ENCODE assay signal across 8 cellular contexts in genomic region chr1:165717918-165718515, GRCh38. TPM values are rescaled to one million over a fixed set of nuclear protein-coding genes. Genes with fewer than 3 reads are reported as not detected.
A peak's percentile ranks its signal among the peaks of the same experiment; 100 is the strongest.
DNase-seq lines count a peak whose midpoint lies in the region; ATAC-seq and TF ChIP-seq lines count a peak whose summit lies in the region.

No MANE protein-coding gene starts in this region.

- no peaks in the 10 kb centered on the region for H3K36me3 Mint-ChIP-seq in activated T-helper 1 cell treated with anti-CD3 and anti-CD28 coated beads, Interleukin-12 subunit alpha, Interleukin-12 subunit beta, Interleukin-2, Interleukin-4 antibody, amounts not matched to agents 30 ng/mL and 10 ng/mL and 1 ng/mL, durations not matched to agents 14 hours and 24 hours and 36 hours (ENCODE audit: low read depth)

- H3K4me1 ChIP-seq in cardiac muscle cell (ENCODE audit: low read depth) (no peaks in the 10 kb centered on the region), gastrocnemius medialis (no peaks in the 10 kb centered on the region), sigmoid colon (no peaks in the 10 kb centered on the region)

- WGBS in sigmoid colon, 2 donors = 26 to 30% methylated on average over 4 of the region's 4 CpGs

- no peaks in the 10 kb centered on the region for H3K9me3 Mint-ChIP-seq in activated T-helper 1 cell treated with anti-CD3 and anti-CD28 coated beads, Interleukin-12 subunit alpha, Interleukin-12 subunit beta, Interleukin-2, Interleukin-4 antibody, amounts not matched to agents 30 ng/mL and 10 ng/mL and 1 ng/mL, durations not matched to agents 14 hours and 24 hours and 36 hours

- H3K27ac ChIP-seq in cardiac muscle cell (no peak overlapping the region), gastrocnemius medialis (no peak overlapping the region), sigmoid colon (no peak overlapping the region)

- no peak for TF ChIP-seq EP300 in sigmoid colon (IDR thresholded peaks at IDR 0.05)

- H3K4me3 Mint-ChIP-seq in activated T-helper 1 cell treated with anti-CD3 and anti-CD28 coated beads, Interleukin-12 subunit alpha, Interleukin-12 subunit beta, Interleukin-2, Interleukin-4 antibody, amounts not matched to agents 30 ng/mL and 10 ng/mL and 1 ng/mL, durations not matched to agents 14 hours and 24 hours and 36 hours = no peak overlapping the region

- intact Hi-C loops in Right ventricle myocardium inferior (cut with DNase I) (loop anchor here (2.0 kb wide), 1 partner anchor 197 kb away; no protein-coding TSS in a partner anchor), head of caudate nucleus (cut with DNase I) (loop anchor here (5.0 kb wide), 1 partner anchor 194 kb away; no protein-coding TSS in a partner anchor), gastrocnemius medialis (cut with DNase I; ENCODE audit: low total_unique reads) (loop anchor here (1.0 kb wide), 1 partner anchor 196 kb away; no protein-coding TSS in a partner anchor), sigmoid colon (cut with DNase I) (no loop called here)
- intact Hi-C loops in activated T-helper 1 cell treated with anti-CD3 and anti-CD28 coated beads, Interleukin-12 subunit alpha, Interleukin-12 subunit beta, Interleukin-2, Interleukin-4 antibody, amounts not matched to agents 30 ng/mL and 10 ng/mL and 1 ng/mL, durations not matched to agents 14 hours and 24 hours and 36 hours (cut with micrococcal nuclease) = loop anchor here (1.0 to 5.0 kb wide), 2 partner anchors 196 to 759 kb away; no protein-coding TSS in a partner anchor

- in situ Hi-C loops in gastrocnemius medialis (cut with MboI; ENCODE audit: low sequenced_read_pairs in 4 of 4) = loop anchor here in 2 of 4 donors (5.0 to 10.0 kb wide), 2 partner anchors 194 to 197 kb away; no protein-coding TSS in a partner anchor

- ATAC-seq in Right ventricle myocardium inferior (no peak), HG02885 (IDR thresholded peaks at IDR 0.05; ENCODE audit: poor library complexity, unreplicated experiment) (peak; percentile 67), gastrocnemius medialis (no peak)

- H3K9me3 ChIP-seq in cardiac muscle cell (ENCODE audit: low read depth) (no peaks in the 10 kb centered on the region), gastrocnemius medialis (no peaks in the 10 kb centered on the region), sigmoid colon (no peaks in the 10 kb centered on the region)

- peak; percentile 53 to 79 for DNase-seq in cardiac muscle cell (ENCODE audit: low read depth in 1 of 2, low spot score in 1 of 2)
- no peak for DNase-seq in Right ventricle myocardium inferior (ENCODE audit: missing footprints)
- DNase-seq in NCI-H345 treated with DMSO at 0.1 percent for 48 hours (lab: John Stamatoyannopoulos, UW; ENCODE audit: unreplicated experiment) = peak; percentile 33
- peak; percentile 16 for DNase-seq in activated T-helper 1 cell treated with anti-CD3 and anti-CD28 coated beads, Interleukin-12 subunit alpha, Interleukin-12 subunit beta, Interleukin-2, Interleukin-4 antibody, amounts not matched to agents 30 ng/mL and 10 ng/mL and 1 ng/mL, durations not matched to agents 14 hours and 24 hours and 36 hours (ENCODE audit: low spot score)
- peak in 36 of 42 donors; percentile 19 to 79 (median 58) for DNase-seq in head of caudate nucleus
- DNase-seq in gastrocnemius medialis = no peak
- no peak for DNase-seq in sigmoid colon

- H3K27ac Mint-ChIP-seq in activated T-helper 1 cell treated with anti-CD3 and anti-CD28 coated beads, Interleukin-12 subunit alpha, Interleukin-12 subunit beta, Interleukin-2, Interleukin-4 antibody, amounts not matched to agents 30 ng/mL and 10 ng/mL and 1 ng/mL, durations not matched to agents 14 hours and 24 hours and 36 hours = no peak overlapping the region

- no peaks in the 10 kb centered on the region for H3K27me3 ChIP-seq in cardiac muscle cell
- H3K27me3 ChIP-seq in gastrocnemius medialis = no peaks in the 10 kb centered on the region
- no peaks in the 10 kb centered on the region for H3K27me3 ChIP-seq in sigmoid colon

- H3K4me1 Mint-ChIP-seq in activated T-helper 1 cell treated with anti-CD3 and anti-CD28 coated beads, Interleukin-12 subunit alpha, Interleukin-12 subunit beta, Interleukin-2, Interleukin-4 antibody, amounts not matched to agents 30 ng/mL and 10 ng/mL and 1 ng/mL, durations not matched to agents 14 hours and 24 hours and 36 hours (ENCODE audit: low read depth) = no peaks in the 10 kb centered on the region

- TF ChIP-seq POLR2A in gastrocnemius medialis (IDR thresholded peaks at IDR 0.05) = no peak
- no peak for TF ChIP-seq POLR2A in sigmoid colon (IDR thresholded peaks at IDR 0.05)

- H3K36me3 ChIP-seq in cardiac muscle cell (no peaks in the 10 kb centered on the region), gastrocnemius medialis (no peaks in the 10 kb centered on the region), sigmoid colon (no peaks in the 10 kb centered on the region)

- H3K27me3 Mint-ChIP-seq in activated T-helper 1 cell treated with anti-CD3 and anti-CD28 coated beads, Interleukin-12 subunit alpha, Interleukin-12 subunit beta, Interleukin-2, Interleukin-4 antibody, amounts not matched to agents 30 ng/mL and 10 ng/mL and 1 ng/mL, durations not matched to agents 14 hours and 24 hours and 36 hours (ENCODE audit: insufficient read depth) = peaks cover 6% of the 10 kb centered on the region

- TF ChIP-seq CTCF in cardiac muscle cell (IDR thresholded peaks at IDR 0.05; ENCODE audit: low read depth, low read length) (peak; percentile 89), gastrocnemius medialis (IDR thresholded peaks at IDR 0.05 in 4 of 5, conservative IDR thresholded peaks at IDR 0.05 in 1 of 5) (peak in 4 of 5 experiments; percentile 20 to 52 (median 46)), sigmoid colon (IDR thresholded peaks at IDR 0.05) (peak in 2 of 4 experiments; percentile 30 to 46)

- H3K4me3 ChIP-seq in cardiac muscle cell (no peak overlapping the region), gastrocnemius medialis (no peak overlapping the region), sigmoid colon (no peak overlapping the region)

RNA-seq across cellular contexts. Expression of gene ALDH9A1, which starts 19.7 kb away (rescaled TPM):
- 54.0 and 80.6 TPM in 2 replicates for total RNA-seq in cardiac muscle cell
- 76.8 and 81.5 TPM in 2 replicates for polyA plus RNA-seq in cardiac muscle cell
- 57.3 TPM for total RNA-seq in Right ventricle myocardium inferior
- total RNA-seq in activated T-helper 1 cell treated with anti-CD3 and anti-CD28 coated beads, Interleukin-12 subunit alpha, Interleukin-12 subunit beta, Interleukin-2, Interleukin-4 antibody, amounts not matched to agents 30 ng/mL and 10 ng/mL and 1 ng/mL, durations not matched to agents 14 hours and 24 hours and 36 hours = 41.7 and 42.8 TPM in 2 replicates
- 10 to 100 TPM; 46.4 to 91.5 (median 63.3) TPM for total RNA-seq in gastrocnemius medialis
- total RNA-seq in sigmoid colon = 10 to 100 TPM; 59.4 to 98.5 (median 86.9) TPM
- polyA plus RNA-seq in sigmoid colon = 10 to 100 TPM; 39.5 to 53.5 (median 42.8) TPM

RNA-seq across cellular contexts. Expression of gene TMCO1, which starts 50.7 kb away (rescaled TPM):
- total RNA-seq in cardiac muscle cell (32.5 and 37.6 TPM in 2 replicates), Right ventricle myocardium inferior (47.3 TPM), gastrocnemius medialis (10 to 100 TPM; 28.7 to 46.9 (median 36.8) TPM), sigmoid colon (10 to 100 TPM; 36.7 to 71.3 (median 43.3) TPM)
- polyA plus RNA-seq in cardiac muscle cell (84.7 and 111 TPM in 2 replicates), sigmoid colon (100 to 1,000 TPM in 1 of 3 donors, 10 to 100 TPM in 2; 41.8 to 116 (median 51.1) TPM)
- total RNA-seq in activated T-helper 1 cell treated with anti-CD3 and anti-CD28 coated beads, Interleukin-12 subunit alpha, Interleukin-12 subunit beta, Interleukin-2, Interleukin-4 antibody, amounts not matched to agents 30 ng/mL and 10 ng/mL and 1 ng/mL, durations not matched to agents 14 hours and 24 hours and 36 hours = 97.1 and 102 TPM in 2 replicates

Comparison
In these comparisons a context has a peak if more than half of its experiments do, and no peak if none do; other contexts are left out.
1. DNase-seq: peak in cardiac muscle cell (2 of 2), NCI-H345 treated with DMSO at 0.1 percent for 48 hours (single experiment), activated T-helper 1 cell treated with anti-CD3 and anti-CD28 coated beads, Interleukin-12 subunit alpha, Interleukin-12 subunit beta, Interleukin-2, Interleukin-4 antibody, amounts not matched to agents 30 ng/mL and 10 ng/mL and 1 ng/mL, durations not matched to agents 14 hours and 24 hours and 36 hours (single experiment) and head of caudate nucleus (36 of 42); none in Right ventricle myocardium inferior (single experiment), gastrocnemius medialis (0 of 2) and sigmoid colon (single experiment).